ENCODE assay signal across 16 cellular contexts in the genomic region with DNA sequence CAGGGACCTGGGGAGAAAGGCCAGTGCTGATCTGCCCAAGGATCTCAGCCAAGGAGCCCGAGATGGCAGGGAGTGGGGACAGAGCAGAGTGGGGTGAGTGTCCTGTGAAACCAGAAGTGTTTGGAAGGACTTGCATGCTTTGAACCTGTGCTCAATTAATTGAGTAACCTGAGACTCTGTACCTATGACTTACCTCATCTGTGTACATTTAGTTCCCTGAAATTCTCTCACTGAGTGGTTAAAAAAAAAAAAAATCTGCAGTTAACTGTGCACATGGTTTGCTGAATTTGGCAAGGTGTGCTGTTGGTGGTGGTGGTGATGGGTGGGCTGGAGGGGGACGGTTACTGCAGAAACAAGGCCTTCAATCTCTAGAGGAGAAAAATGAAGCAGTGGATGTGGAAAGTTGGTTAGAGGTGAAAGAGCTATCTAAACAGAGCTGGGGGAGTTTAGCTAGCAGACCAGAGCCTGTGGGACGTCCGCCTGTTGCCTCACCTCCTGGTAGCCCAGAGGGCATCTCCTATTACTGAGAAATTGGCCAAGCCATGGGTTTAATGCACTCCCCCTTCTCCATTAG. TPM values are rescaled to one million over a fixed set of nuclear protein-coding genes. Genes with fewer than 3 reads are reported as not detected.
DNase-seq lines count a peak whose midpoint lies in the region; ATAC-seq and TF ChIP-seq lines count a peak whose summit lies in the region.
"Had no signal": no experiment of that assay in that cellular context is flagged by ENCODE, and none has a peak within 500 bp of the region (broad histone marks: within the 10 kb centered on the region; RNA-seq: fewer than 3 reads in every experiment).

No MANE protein-coding gene starts in this region.

- DNase-seq in DMS153 (lab: John Stamatoyannopoulos, UW): peak; percentile 54
- no peak for DNase-seq in activated CD8-positive, alpha-beta T cell treated with anti-CD3 and anti-CD28 coated beads for 36 hours
- no peak for DNase-seq in naive thymus-derived CD4-positive, alpha-beta T cell
- no peak for DNase-seq in tibial nerve (ENCODE audit: low spot score in 2 of 2)
- no peak for DNase-seq in SIG-M5 treated with dmso at 0.1 percent for 504 hours (lab: John Stamatoyannopoulos, UW; ENCODE audit: unreplicated experiment)
- DNase-seq in occipital lobe (lab: John Stamatoyannopoulos, UW): no peak
- DNase-seq: Calu3, dermis blood vessel endothelial cell, glutamatergic neuron, NCI-H1105 treated with DMSO at 0.1 percent for 48 hours, RPMI8226, uterus had no signal

- H3K4me3 ChIP-seq in naive thymus-derived CD4-positive, alpha-beta T cell (ENCODE audit: low read length): peak overlapping the region; percentile 14
- H3K4me3 ChIP-seq in tibial nerve: no peak overlapping the region
- H3K4me3 ChIP-seq: right atrium auricular region, uterus had no signal

- no peaks in the 10 kb centered on the region for H3K27me3 ChIP-seq in naive thymus-derived CD4-positive, alpha-beta T cell (ENCODE audit: control insufficient read depth in 2 of 2, insufficient read depth in 2 of 2, low read length in 2 of 2)
- no peaks in the 10 kb centered on the region for H3K27me3 ChIP-seq in tibial nerve
- H3K27me3 ChIP-seq: right atrium auricular region, uterus had no signal

- H3K4me1 ChIP-seq in naive thymus-derived CD4-positive, alpha-beta T cell (ENCODE audit: control insufficient read depth in 2 of 2, insufficient read depth in 2 of 2, low read length in 2 of 2): peaks cover 90 to 97% of the 10 kb centered on the region in 2 donors
- peaks cover 0 to 5% (median 0%) of the 10 kb centered on the region in 4 donors for H3K4me1 ChIP-seq in tibial nerve

- H3K9me3 ChIP-seq in naive thymus-derived CD4-positive, alpha-beta T cell (ENCODE audit: control insufficient read depth in 2 of 3, low read length in 3 of 3): no peaks in the 10 kb centered on the region
- H3K9me3 ChIP-seq in tibial nerve: no peaks in the 10 kb centered on the region
- H3K9me3 ChIP-seq: right atrium auricular region, uterus had no signal

- no peak overlapping the region for H3K4me3 Mint-ChIP-seq in activated CD8-positive, alpha-beta T cell treated with anti-CD3 and anti-CD28 coated beads for 36 hours
- peak overlapping the region in 9 of 10 donors; percentile 17 to 99 (median 48) for H3K4me3 Mint-ChIP-seq in naive thymus-derived CD4-positive, alpha-beta T cell
- H3K4me3 Mint-ChIP-seq: mesothelial cell of epicardium had no signal

- TF ChIP-seq POLR2A in tibial nerve (IDR thresholded peaks at IDR 0.05): no peak

- POLR2A ChIA-PET in activated CD8-positive, alpha-beta T cell treated with anti-CD3 and anti-CD28 coated beads for 36 hours (lab: Charles Lee): interaction anchor here (0.9 to 9.4 kb wide), 4 partner anchors 8 to 86 kb away, joined by 3 to 180 read pairs (median 4); a partner anchor contains a TSS
- POLR2A ChIA-PET in naive thymus-derived CD4-positive, alpha-beta T cell (lab: Charles Lee): interaction anchor here (0.5 to 13.5 kb wide), 6 partner anchors 13 to 138 kb away, joined by 3 to 425 read pairs (median 8); a partner anchor contains a TSS

- H3K27ac ChIP-seq in naive thymus-derived CD4-positive, alpha-beta T cell (ENCODE audit: low read depth, low read length): peak overlapping the region; percentile 77
- H3K27ac ChIP-seq in tibial nerve: no peak overlapping the region
- H3K27ac ChIP-seq: right atrium auricular region, uterus had no signal

- H3K27ac Mint-ChIP-seq in activated CD8-positive, alpha-beta T cell treated with anti-CD3 and anti-CD28 coated beads for 36 hours: peak overlapping the region; percentile 98
- H3K27ac Mint-ChIP-seq in naive thymus-derived CD4-positive, alpha-beta T cell: peak overlapping the region; percentile 88 to 99 (median 94)

- no peaks in the 10 kb centered on the region for H3K9me3 Mint-ChIP-seq in activated CD8-positive, alpha-beta T cell treated with anti-CD3 and anti-CD28 coated beads for 36 hours
- no peaks in the 10 kb centered on the region for H3K9me3 Mint-ChIP-seq in naive thymus-derived CD4-positive, alpha-beta T cell
- H3K9me3 Mint-ChIP-seq: mesothelial cell of epicardium had no signal

- H3K36me3 ChIP-seq in naive thymus-derived CD4-positive, alpha-beta T cell (ENCODE audit: control insufficient read depth in 2 of 3, insufficient read depth in 3 of 3, low read length in 3 of 3): no peaks in the 10 kb centered on the region
- H3K36me3 ChIP-seq in tibial nerve: no peaks in the 10 kb centered on the region
- H3K36me3 ChIP-seq: right atrium auricular region, uterus had no signal

- no peak for TF ChIP-seq RAD21 in Ishikawa (IDR thresholded peaks at IDR 0.05; ENCODE audit: low read depth)

- TF ChIP-seq EP300 in Ishikawa (IDR thresholded peaks at IDR 0.05; ENCODE audit: borderline replicate concordance) (no peak), tibial nerve (IDR thresholded peaks at IDR 0.05) (no peak)

- CTCF ChIA-PET in activated CD8-positive, alpha-beta T cell treated with anti-CD3 and anti-CD28 coated beads for 36 hours (lab: Charles Lee): interaction anchor here (1.0 to 8.1 kb wide), 3 partner anchors 10 to 141 kb away, joined by 3 to 78 read pairs (median 5); a partner anchor contains a TSS
- CTCF ChIA-PET in naive thymus-derived CD4-positive, alpha-beta T cell (lab: Charles Lee): interaction anchor here (0.6 to 8.2 kb wide), 2 partner anchors 10 to 139 kb away, joined by 3 to 68 read pairs; a partner anchor contains a TSS

- 82% methylated on average over 4 of the region's 4 CpGs for WGBS in tibial nerve, 2 donors

- ATAC-seq in activated CD8-positive, alpha-beta T cell treated with anti-CD3 and anti-CD28 coated beads for 36 hours: no peak
- no peak for ATAC-seq in naive thymus-derived CD4-positive, alpha-beta T cell
- ATAC-seq in HG02981 (IDR thresholded peaks at IDR 0.05; ENCODE audit: unreplicated experiment): no peak

- peaks cover 95% of the 10 kb centered on the region for H3K4me1 Mint-ChIP-seq in activated CD8-positive, alpha-beta T cell treated with anti-CD3 and anti-CD28 coated beads for 36 hours (ENCODE audit: low read depth)
- H3K4me1 Mint-ChIP-seq in naive thymus-derived CD4-positive, alpha-beta T cell: peaks cover 92 to 100% (median 99%) of the 10 kb centered on the region in 7 donors

- intact Hi-C loops in activated CD8-positive, alpha-beta T cell treated with anti-CD3 and anti-CD28 coated beads for 36 hours (cut with micrococcal nuclease): loop anchor here (5.0 to 10.0 kb wide), 3 partner anchors 44 to 104 kb away; no protein-coding TSS in a partner anchor
- intact Hi-C loops in naive thymus-derived CD4-positive, alpha-beta T cell (cut with micrococcal nuclease): loop anchor here in 1 of 2 donors (10.0 kb wide), 1 partner anchor 1604 kb away; a partner anchor contains a TSS

- peaks cover 31% of the 10 kb centered on the region for H3K36me3 Mint-ChIP-seq in activated CD8-positive, alpha-beta T cell treated with anti-CD3 and anti-CD28 coated beads for 36 hours (ENCODE audit: low read depth)
- peaks cover 0 to 50% (median 24%) of the 10 kb centered on the region in 5 donors for H3K36me3 Mint-ChIP-seq in naive thymus-derived CD4-positive, alpha-beta T cell
- H3K36me3 Mint-ChIP-seq: mesothelial cell of epicardium had no signal

- no peak for TF ChIP-seq CTCF in activated CD8-positive, alpha-beta T cell treated with anti-CD3 and anti-CD28 coated beads for 36 hours (IDR thresholded peaks at IDR 0.05)
- TF ChIP-seq CTCF in tibial nerve (IDR thresholded peaks at IDR 0.05): no peak

- no peaks in the 10 kb centered on the region for H3K27me3 Mint-ChIP-seq in activated CD8-positive, alpha-beta T cell treated with anti-CD3 and anti-CD28 coated beads for 36 hours
- no peaks in the 10 kb centered on the region for H3K27me3 Mint-ChIP-seq in naive thymus-derived CD4-positive, alpha-beta T cell

TF ChIP-seq in Ishikawa, 13 proteins besides CTCF, POLR2A, EP300 and RAD21:
- 0 out of 2 replicates have a peak, but pooled peaks have one; percentile 6 for TF ChIP-seq CEBPB (IDR thresholded peaks at IDR 0.05)
- TF ChIP-seq FOXM1 (IDR thresholded peaks at IDR 0.05; ENCODE audit: borderline replicate concordance, low read depth): no peak
- TF ChIP-seq NFIC (IDR thresholded peaks at IDR 0.05): 0 out of 2 replicates have a peak, but pooled peaks have one; percentile 13

RNA-seq across cellular contexts. Expression of a gene that starts 8.9 kb away (rescaled TPM):
- 10 to 100 TPM; 61.1 to 64.6 TPM for total RNA-seq in activated CD8-positive, alpha-beta T cell treated with anti-CD3 and anti-CD28 coated beads for 36 hours
- 100 to 1,000 TPM; 179 to 555 (median 375) TPM for total RNA-seq in naive thymus-derived CD4-positive, alpha-beta T cell
- polyA plus RNA-seq in naive thymus-derived CD4-positive, alpha-beta T cell: 100 to 1,000 TPM; 165 to 249 TPM
- total RNA-seq in tibial nerve (10 to 100 TPM in 2 of 4 donors, 1 to 10 TPM in 2; 7.3 to 18.8 (median 12.3) TPM), occipital lobe (76.3 TPM)
